18 cellular contexts compared by ENCODE assay signal in the genomic region with DNA sequence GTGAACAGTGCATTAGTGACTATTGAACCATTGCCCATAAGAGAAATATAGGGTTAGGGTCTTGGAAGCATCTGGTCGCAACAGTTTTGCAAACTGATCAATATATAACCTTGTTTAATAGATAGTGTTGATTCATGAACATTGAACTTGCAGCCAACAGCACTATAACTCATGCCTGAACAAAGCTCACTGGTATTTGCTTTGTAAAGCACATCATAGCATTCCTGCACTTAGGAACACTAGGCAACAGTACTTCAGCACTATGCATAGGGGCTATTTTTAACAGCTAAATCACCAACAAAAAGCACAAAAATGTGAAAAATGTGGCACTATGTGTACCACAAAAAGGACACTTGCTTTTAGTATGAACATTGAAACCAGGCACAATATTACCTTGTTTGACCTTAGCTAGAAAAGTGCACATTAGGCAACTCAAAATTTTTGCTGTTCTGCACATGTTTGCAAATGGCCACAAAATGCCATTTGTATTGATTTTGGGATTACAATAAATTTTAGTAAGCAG.
DNase-seq lines count a peak whose midpoint lies in the region; ATAC-seq and TF ChIP-seq lines count a peak whose summit lies in the region.
"Had no signal": no experiment of that assay in that cellular context is flagged by ENCODE, and none has a peak within 500 bp of the region (broad histone marks: within the 10 kb centered on the region; RNA-seq: fewer than 3 reads in every experiment).

No MANE protein-coding gene starts in this region.

- no peak for DNase-seq in activated CD4-positive, alpha-beta T cell treated with anti-CD3 and anti-CD28 coated beads for 36 hours
- DNase-seq in activated CD4-positive, alpha-beta T cell treated with anti-CD3 and anti-CD28 coated beads, Interleukin-2, amount 50 U/mL, for 48 hours = no peak
- peak; percentile 46 for DNase-seq in fibroblast of mammary gland (ENCODE audit: low read depth)
- DNase-seq in trophoblast cell = peak; percentile 20 to 67
- DNase-seq in HK-2 (ENCODE audit: unreplicated experiment) = no peak
- no peak for DNase-seq in PC-9
- DNase-seq: 8988T; activated T-cell treated with anti-CD3 and anti-CD28 coated beads, Interleukin-2, amount 50 U/mL, for 24 hours; cerebellar nuclear complex; DMS79 treated with DMSO at 0.1 percent for 48 hours; esophagus squamous epithelium; naive B cell; NCI-H1930; SJCRH30; WERI-Rb-1 had no signal

- H3K27ac Mint-ChIP-seq in activated CD4-positive, alpha-beta T cell treated with anti-CD3 and anti-CD28 coated beads for 36 hours = peak overlapping the region; percentile 26

- H2BK12ac ChIP-seq in trophoblast cell (ENCODE audit: low read length) = no peak overlapping the region

- TF ChIP-seq CTCF in fibroblast of mammary gland (conservative IDR thresholded peaks at IDR 0.05; ENCODE audit: control insufficient read depth, insufficient read depth, low read depth, low read length) = no peak
- TF ChIP-seq CTCF in PC-9 (conservative IDR thresholded peaks at IDR 0.05) = no peak

- CTCF ChIA-PET in activated CD4-positive, alpha-beta T cell treated with anti-CD3 and anti-CD28 coated beads for 36 hours (lab: Charles Lee) = interaction anchor here (0.6 to 2.0 kb wide), 7 partner anchors 10 to 1263 kb away, joined by 3 to 6 read pairs (median 3); no protein-coding TSS in a partner anchor
- CTCF ChIA-PET in PC-9 (lab: Charles Lee) = no interaction called here

- no peak overlapping the region for H3K23ac ChIP-seq in trophoblast cell (ENCODE audit: low read length)

- no CpG with 5 or more reads among the region's 1 CpG for WGBS in trophoblast cell (ENCODE audit: extremely low coverage, insufficient coverage, insufficient read length)

- no TSS peak for BruUV-seq in PC-9 (replicated peaks; lab: Mats Ljungman, UMichigan)

- H2AFZ ChIP-seq in trophoblast cell (ENCODE audit: insufficient read depth, low read length, poor library complexity) (no peak overlapping the region), PC-9 (no peak overlapping the region)

- no peak overlapping the region for H4K8ac ChIP-seq in trophoblast cell (ENCODE audit: low read depth, low read length)

- H3K9ac ChIP-seq in trophoblast cell (ENCODE audit: low read length) = no peak overlapping the region

- no peaks in the 10 kb centered on the region; the same call in 1 of the 2 replicates for H3F3A ChIP-seq in PC-9 (ENCODE audit: insufficient read depth, low read depth)

- no peak for ATAC-seq in activated CD4-positive, alpha-beta T cell treated with anti-CD3 and anti-CD28 coated beads for 36 hours
- ATAC-seq in SK-N-SH treated with all-trans-retinoic acid at 6 μM for 48 hours (peak; percentile 92), HG03354 (IDR thresholded peaks at IDR 0.05; ENCODE audit: poor library complexity, severe bottlenecking, unreplicated experiment) (no peak)

- no peak overlapping the region for H2BK5ac ChIP-seq in trophoblast cell (ENCODE audit: low read depth, low read length, poor library complexity)

- H3K4me3 Mint-ChIP-seq in activated CD4-positive, alpha-beta T cell treated with anti-CD3 and anti-CD28 coated beads for 36 hours = no peak overlapping the region
- H3K4me3 Mint-ChIP-seq: activated T-cell treated with anti-CD3 and anti-CD28 coated beads, Interleukin-2, amount 50 U/mL, for 24 hours; naive B cell had no signal

- no peaks in the 10 kb centered on the region for H3K79me1 ChIP-seq in trophoblast cell (ENCODE audit: low read length)

- H3K4me1 Mint-ChIP-seq in activated CD4-positive, alpha-beta T cell treated with anti-CD3 and anti-CD28 coated beads for 36 hours = peaks cover 34% of the 10 kb centered on the region

- POLR2A ChIA-PET in activated CD4-positive, alpha-beta T cell treated with anti-CD3 and anti-CD28 coated beads for 36 hours (lab: Charles Lee) = interaction anchor here (0.6 kb wide), 1 partner anchor 130 kb away, joined by 3 read pairs; no protein-coding TSS in a partner anchor
- POLR2A ChIA-PET in PC-9 (lab: Charles Lee; ENCODE audit: unreplicated experiment) = no interaction called here

- H3K9me3 ChIP-seq in trophoblast cell (ENCODE audit: insufficient read depth, low read depth, low read length) (peaks cover 4% of the 10 kb centered on the region), PC-9 (ENCODE audit: insufficient read depth, low read depth) (no peaks in the 10 kb centered on the region)
- H3K9me3 ChIP-seq: esophagus squamous epithelium had no signal

- no peak overlapping the region for H2AK5ac ChIP-seq in trophoblast cell (ENCODE audit: low read length)

- no peaks in the 10 kb centered on the region for H3K36me3 ChIP-seq in trophoblast cell (ENCODE audit: control insufficient read depth in 1 of 2, insufficient read depth in 2 of 2, low read length in 2 of 2)
- no peaks in the 10 kb centered on the region for H3K36me3 ChIP-seq in PC-9 (ENCODE audit: low read depth)
- H3K36me3 ChIP-seq: WERI-Rb-1 had no signal

- peaks cover 21% of the 10 kb centered on the region for H3K9me3 Mint-ChIP-seq in activated CD4-positive, alpha-beta T cell treated with anti-CD3 and anti-CD28 coated beads for 36 hours (ENCODE audit: low read depth)

- H3K79me2 ChIP-seq in trophoblast cell (ENCODE audit: control insufficient read depth, insufficient read depth, low read length, poor library complexity) (no peaks in the 10 kb centered on the region), PC-9 (ENCODE audit: low read depth) (no peaks in the 10 kb centered on the region)

- H3K4me2 ChIP-seq in trophoblast cell (ENCODE audit: low read length) = no peak overlapping the region
- H3K4me2 ChIP-seq in PC-9 = no peak overlapping the region
- H3K4me2 ChIP-seq: smooth muscle cell had no signal

- intact Hi-C loops in activated CD4-positive, alpha-beta T cell treated with anti-CD3 and anti-CD28 coated beads for 36 hours (cut with DNase I, micrococcal nuclease) = no loop called here
- intact Hi-C loops in PC-9 (cut with micrococcal nuclease; ENCODE audit: unreplicated experiment) = no loop called here

- no peaks in the 10 kb centered on the region for H4K20me1 ChIP-seq in PC-9 (ENCODE audit: insufficient read depth)

- peaks cover 70% of the 10 kb centered on the region for H3K36me3 Mint-ChIP-seq in activated CD4-positive, alpha-beta T cell treated with anti-CD3 and anti-CD28 coated beads for 36 hours (ENCODE audit: low read depth)

- no peaks in the 10 kb centered on the region for H3K27me3 Mint-ChIP-seq in activated CD4-positive, alpha-beta T cell treated with anti-CD3 and anti-CD28 coated beads for 36 hours
- H3K27me3 Mint-ChIP-seq: activated T-cell treated with anti-CD3 and anti-CD28 coated beads, Interleukin-2, amount 50 U/mL, for 24 hours; naive B cell had no signal

- H3K4me1 ChIP-seq in trophoblast cell (ENCODE audit: control insufficient read depth in 1 of 2, insufficient read depth in 2 of 2, low read length in 2 of 2) (no peaks in the 10 kb centered on the region), PC-9 (replicated peaks; ENCODE audit: insufficient read depth) (no peaks in the 10 kb centered on the region)

- no peak overlapping the region for H3K18ac ChIP-seq in trophoblast cell (ENCODE audit: low read length)

- H2BK120ac ChIP-seq in trophoblast cell (ENCODE audit: insufficient read depth, low read length, poor library complexity) = no peak overlapping the region

- H3K27me3 ChIP-seq in trophoblast cell (ENCODE audit: insufficient read depth, low read length) (no peaks in the 10 kb centered on the region), PC-9 (ENCODE audit: insufficient read depth, low read depth) (no peaks in the 10 kb centered on the region)
- H3K27me3 ChIP-seq: esophagus squamous epithelium, SJCRH30 had no signal

- no peak overlapping the region for H3K4me3 ChIP-seq in fibroblast of mammary gland (ENCODE audit: control insufficient read depth, low read depth, low read length)
- no peak overlapping the region for H3K4me3 ChIP-seq in trophoblast cell (ENCODE audit: low read depth, low read length)
- no peak overlapping the region for H3K4me3 ChIP-seq in PC-9
- H3K4me3 ChIP-seq: esophagus squamous epithelium, SJCRH30, smooth muscle cell had no signal

- H3K27ac ChIP-seq in trophoblast cell (ENCODE audit: low read depth, low read length) = no peak overlapping the region
- H3K27ac ChIP-seq in PC-9 = no peak overlapping the region
- H3K27ac ChIP-seq: esophagus squamous epithelium, SJCRH30, WERI-Rb-1 had no signal

- no peak overlapping the region for H3K4ac ChIP-seq in trophoblast cell (ENCODE audit: low read depth, low read length)

- H4K12ac ChIP-seq in trophoblast cell (ENCODE audit: low read depth, low read length) = no peak overlapping the region

- H4K91ac ChIP-seq in trophoblast cell (ENCODE audit: low read depth, low read length) = no peak overlapping the region

- H3K9me2 ChIP-seq in PC-9 (ENCODE audit: insufficient read depth) = no peaks in the 10 kb centered on the region

- H3K14ac ChIP-seq in trophoblast cell (ENCODE audit: low read length) = no peak overlapping the region

TF ChIP-seq in SK-N-SH treated with all-trans-retinoic acid at 6 μM for 48 hours, 23 proteins besides CTCF, POLR2A, EP300 and RAD21:
- TF ChIP-seq CREB5 (CRISPR knock-in tag; IDR thresholded peaks at IDR 0.05; ENCODE audit: low read depth) = no peak
- no peak for TF ChIP-seq RARB (CRISPR knock-in tag; IDR thresholded peaks at IDR 0.05)
- no peak for TF ChIP-seq GLIS3 (CRISPR knock-in tag; IDR thresholded peaks at IDR 0.05)
- TF ChIP-seq ZFP30 (CRISPR knock-in tag; IDR thresholded peaks at IDR 0.05) = no peak
- TF ChIP-seq SNAI2 (CRISPR knock-in tag; IDR thresholded peaks at IDR 0.05) = no peak
- TF ChIP-seq, protein P1, sequence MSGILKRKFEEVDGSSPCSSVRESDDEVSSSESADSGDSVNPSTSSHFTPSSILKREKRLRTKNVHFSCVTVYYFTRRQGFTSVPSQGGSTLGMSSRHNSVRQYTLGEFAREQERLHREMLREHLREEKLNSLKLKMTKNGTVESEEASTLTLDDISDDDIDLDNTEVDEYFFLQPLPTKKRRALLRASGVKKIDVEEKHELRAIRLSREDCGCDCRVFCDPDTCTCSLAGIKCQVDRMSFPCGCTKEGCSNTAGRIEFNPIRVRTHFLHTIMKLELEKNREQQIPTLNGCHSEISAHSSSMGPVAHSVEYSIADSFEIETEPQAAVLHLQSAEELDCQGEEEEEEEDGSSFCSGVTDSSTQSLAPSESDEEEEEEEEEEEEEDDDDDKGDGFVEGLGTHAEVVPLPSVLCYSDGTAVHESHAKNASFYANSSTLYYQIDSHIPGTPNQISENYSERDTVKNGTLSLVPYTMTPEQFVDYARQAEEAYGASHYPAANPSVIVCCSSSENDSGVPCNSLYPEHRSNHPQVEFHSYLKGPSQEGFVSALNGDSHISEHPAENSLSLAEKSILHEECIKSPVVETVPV (CRISPR knock-in tag; IDR thresholded peaks at IDR 0.05) = no peak

Comparison
In these comparisons a context has a peak if more than half of its experiments do, and no peak if none do; other contexts are left out.
1. DNase-seq: peak in fibroblast of mammary gland (single experiment) and trophoblast cell (2 of 2); none in activated CD4-positive, alpha-beta T cell treated with anti-CD3 and anti-CD28 coated beads for 36 hours (single experiment), activated CD4-positive, alpha-beta T cell treated with anti-CD3 and anti-CD28 coated beads, Interleukin-2, amount 50 U/mL, for 48 hours (0 of 2), HK-2 (single experiment) and PC-9 (0 of 2).